ENCODE assay signal across 1 cellular context in the genomic region with DNA sequence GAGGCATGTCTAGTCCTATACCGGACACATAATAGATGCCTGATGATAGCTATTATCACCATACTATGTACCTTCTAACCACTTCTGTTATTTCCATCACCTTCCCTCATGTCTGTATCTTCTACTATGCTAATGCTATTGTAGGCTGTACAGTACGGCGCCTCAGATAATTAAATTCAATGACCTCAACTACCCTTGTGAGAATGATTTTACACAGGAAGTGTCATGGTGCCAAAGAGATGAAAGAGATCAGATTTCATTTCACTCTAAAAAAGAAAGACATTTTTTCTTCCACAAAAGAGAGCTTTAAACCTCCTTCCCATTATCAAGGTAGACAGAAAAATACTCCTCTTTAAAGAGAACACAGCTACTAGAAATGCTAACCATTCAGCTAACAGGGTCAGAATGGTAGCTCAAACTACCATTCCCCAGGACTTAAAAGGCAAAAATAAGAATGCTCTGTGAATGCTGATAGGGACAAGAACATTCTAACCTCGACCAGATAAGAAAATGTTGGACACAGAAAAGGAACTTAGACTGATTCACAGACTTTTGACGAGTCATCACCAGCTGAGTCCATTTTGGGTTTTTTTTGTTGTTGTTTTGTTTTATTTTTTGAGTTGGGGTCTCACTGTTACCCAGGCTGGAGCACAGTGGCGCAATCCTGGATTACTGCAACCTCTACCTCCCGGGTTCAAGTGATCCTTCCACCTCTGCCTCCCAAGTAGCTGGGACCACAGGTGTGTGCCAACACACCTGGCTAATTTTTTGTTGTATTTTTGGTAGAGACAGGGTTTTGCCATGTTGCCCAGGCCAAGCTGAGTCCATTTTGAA.
TF ChIP-seq lines count a peak whose summit lies in the region.

No MANE protein-coding gene starts in this region.

TF ChIP-seq in SK-N-SH treated with all-trans-retinoic acid at 6 μM for 48 hours, 23 proteins besides CTCF, POLR2A, EP300 and RAD21 (continued from another document):
- TF ChIP-seq, protein P1, sequence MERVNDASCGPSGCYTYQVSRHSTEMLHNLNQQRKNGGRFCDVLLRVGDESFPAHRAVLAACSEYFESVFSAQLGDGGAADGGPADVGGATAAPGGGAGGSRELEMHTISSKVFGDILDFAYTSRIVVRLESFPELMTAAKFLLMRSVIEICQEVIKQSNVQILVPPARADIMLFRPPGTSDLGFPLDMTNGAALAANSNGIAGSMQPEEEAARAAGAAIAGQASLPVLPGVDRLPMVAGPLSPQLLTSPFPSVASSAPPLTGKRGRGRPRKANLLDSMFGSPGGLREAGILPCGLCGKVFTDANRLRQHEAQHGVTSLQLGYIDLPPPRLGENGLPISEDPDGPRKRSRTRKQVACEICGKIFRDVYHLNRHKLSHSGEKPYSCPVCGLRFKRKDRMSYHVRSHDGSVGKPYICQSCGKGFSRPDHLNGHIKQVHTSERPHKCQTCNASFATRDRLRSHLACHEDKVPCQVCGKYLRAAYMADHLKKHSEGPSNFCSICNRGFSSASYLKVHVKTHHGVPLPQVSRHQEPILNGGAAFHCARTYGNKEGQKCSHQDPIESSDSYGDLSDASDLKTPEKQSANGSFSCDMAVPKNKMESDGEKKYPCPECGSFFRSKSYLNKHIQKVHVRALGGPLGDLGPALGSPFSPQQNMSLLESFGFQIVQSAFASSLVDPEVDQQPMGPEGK (CRISPR knock-in tag; IDR thresholded peaks at IDR 0.05; ENCODE audit: borderline replicate concordance), result no peak
- TF ChIP-seq TCF4 (CRISPR knock-in tag; IDR thresholded peaks at IDR 0.05; ENCODE audit: borderline replicate concordance) (no peak), ESRRG (CRISPR knock-in tag; IDR thresholded peaks at IDR 0.05) (no peak), RARB (CRISPR knock-in tag; IDR thresholded peaks at IDR 0.05) (no peak), ZC3H10 (CRISPR knock-in tag; IDR thresholded peaks at IDR 0.05) (no peak), PPARA (CRISPR knock-in tag; IDR thresholded peaks at IDR 0.05; ENCODE audit: borderline replicate concordance) (no peak), ZFP3 (CRISPR knock-in tag; IDR thresholded peaks at IDR 0.05) (no peak), CSDC2 (CRISPR knock-in tag; IDR thresholded peaks at IDR 0.05) (no peak), SNAI2 (CRISPR knock-in tag; IDR thresholded peaks at IDR 0.05) (no peak), OSR1 (CRISPR knock-in tag; IDR thresholded peaks at IDR 0.05) (no peak), ZNF70 (CRISPR knock-in tag; IDR thresholded peaks at IDR 0.05) (no peak), ZNF565 (CRISPR knock-in tag; conservative IDR thresholded peaks at IDR 0.05; ENCODE audit: low read depth) (no peak), ISL1 (CRISPR knock-in tag; IDR thresholded peaks at IDR 0.05) (no peak)
- TF ChIP-seq, protein P2, sequence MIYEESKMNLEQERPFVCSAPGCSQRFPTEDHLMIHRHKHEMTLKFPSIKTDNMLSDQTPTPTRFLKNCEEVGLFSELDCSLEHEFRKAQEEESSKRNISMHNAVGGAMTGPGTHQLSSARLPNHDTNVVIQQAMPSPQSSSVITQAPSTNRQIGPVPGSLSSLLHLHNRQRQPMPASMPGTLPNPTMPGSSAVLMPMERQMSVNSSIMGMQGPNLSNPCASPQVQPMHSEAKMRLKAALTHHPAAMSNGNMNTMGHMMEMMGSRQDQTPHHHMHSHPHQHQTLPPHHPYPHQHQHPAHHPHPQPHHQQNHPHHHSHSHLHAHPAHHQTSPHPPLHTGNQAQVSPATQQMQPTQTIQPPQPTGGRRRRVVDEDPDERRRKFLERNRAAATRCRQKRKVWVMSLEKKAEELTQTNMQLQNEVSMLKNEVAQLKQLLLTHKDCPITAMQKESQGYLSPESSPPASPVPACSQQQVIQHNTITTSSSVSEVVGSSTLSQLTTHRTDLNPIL (CRISPR knock-in tag; IDR thresholded peaks at IDR 0.05; ENCODE audit: low read depth), result no peak
